In the genomic region with DNA sequence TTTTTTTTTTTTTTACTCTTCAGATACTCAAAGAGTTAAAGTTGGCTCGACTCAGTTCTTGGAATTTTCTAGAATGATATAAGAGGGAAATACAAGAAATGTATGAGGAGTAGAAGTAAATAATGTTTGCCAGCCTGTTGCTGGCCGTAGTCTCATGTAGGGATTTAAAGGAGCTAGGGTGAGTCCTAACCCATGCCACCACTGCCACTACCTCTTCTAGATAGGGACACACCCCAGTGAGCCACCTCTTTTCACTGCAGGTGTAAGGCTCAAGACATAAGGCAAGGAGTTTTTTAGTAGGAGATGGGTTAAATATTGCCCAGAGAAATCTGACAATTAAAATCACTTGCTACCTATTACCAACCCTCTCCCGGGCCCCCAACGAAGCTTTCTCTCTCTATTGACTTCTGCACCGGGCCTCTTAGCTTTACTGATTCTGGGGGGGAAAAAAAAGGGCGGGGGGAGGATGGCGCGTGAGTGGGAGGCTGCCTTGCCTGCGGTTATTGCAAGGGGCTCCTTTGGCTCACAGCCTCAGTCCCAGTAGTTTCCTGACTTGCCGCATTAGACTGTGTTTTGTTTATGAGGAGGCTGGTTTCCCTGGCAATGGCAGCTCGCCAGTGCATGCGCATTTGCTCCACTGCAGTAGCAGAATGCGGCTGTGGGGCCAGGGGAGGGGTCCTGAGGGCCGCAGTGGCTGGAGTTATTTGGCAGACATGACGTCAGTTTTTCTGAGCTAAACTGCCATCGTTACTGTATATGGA, we compare ENCODE assay signal across 8 cellular contexts. TPM values are rescaled to one million over a fixed set of nuclear protein-coding genes. Genes with fewer than 3 reads are reported as not detected.
DNase-seq lines count a peak whose midpoint lies in the region; ATAC-seq lines count a peak whose summit lies in the region.

No MANE protein-coding gene starts in this region.

- DNase-seq in COLO829 (ENCODE audit: low spot score) = peak; percentile 19
- peak; percentile 0 for DNase-seq in activated T-cell treated with anti-CD3 and anti-CD28 coated beads for 24 hours (ENCODE audit: low read depth)
- DNase-seq in foreskin melanocyte = peak; percentile 61
- DNase-seq in occipital lobe (lab: John Stamatoyannopoulos, UW) = peak; percentile 34
- no peak for DNase-seq in AML-193 (lab: John Stamatoyannopoulos, UW)
- DNase-seq in NCI-H526 (lab: John Stamatoyannopoulos, UW) = no peak

- ATAC-seq in HG03025 (IDR thresholded peaks at IDR 0.05; ENCODE audit: low FRiP score, unreplicated experiment) (peak; percentile 47), HG03135 (IDR thresholded peaks at IDR 0.05; ENCODE audit: unreplicated experiment) (no peak)

RNA-seq across cellular contexts. Expression of gene LINC00632, which starts 3.0 kb away (rescaled TPM):
- total RNA-seq in occipital lobe = 44.6 TPM

Comparison
In these comparisons a context has a peak if more than half of its experiments do, and no peak if none do; other contexts are left out.
1. DNase-seq: peak in COLO829 (single experiment), activated T-cell treated with anti-CD3 and anti-CD28 coated beads for 24 hours (single experiment), foreskin melanocyte (single experiment) and occipital lobe (single experiment); none in AML-193 (0 of 2) and NCI-H526 (0 of 2).